ENCODE assay signal across 15 cellular contexts in the genomic region with DNA sequence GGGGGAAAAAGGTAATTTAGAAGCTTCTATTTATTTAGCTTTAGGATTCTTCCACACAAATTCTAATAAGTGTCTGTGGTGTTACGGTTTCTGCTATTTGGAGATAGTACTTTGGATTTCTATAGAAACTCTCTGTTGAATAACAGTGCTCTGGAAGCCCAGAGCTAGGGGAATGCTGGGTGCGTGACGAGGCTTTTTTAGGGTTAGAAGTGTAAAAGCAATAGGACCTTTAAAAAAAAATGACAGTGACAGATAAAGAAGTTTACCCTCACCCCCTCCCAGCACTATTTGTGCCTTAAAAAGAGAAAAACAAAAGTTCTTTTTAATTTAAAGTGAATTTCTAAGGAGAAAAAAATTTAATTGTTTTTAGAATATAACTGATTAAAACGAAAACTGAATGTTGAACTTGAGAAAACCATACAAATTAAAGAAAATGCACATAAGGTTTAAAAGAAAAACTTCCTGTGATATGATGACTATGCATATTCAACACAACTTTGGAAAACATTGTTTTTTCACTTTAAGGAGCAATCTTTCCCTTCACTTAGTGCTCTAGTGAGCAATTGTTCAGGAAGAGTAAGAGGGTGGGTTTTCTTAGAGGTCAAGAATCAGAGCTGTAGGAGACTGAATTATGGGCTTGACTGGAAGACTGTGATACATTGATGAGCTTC.
DNase-seq lines count a peak whose midpoint lies in the region; ATAC-seq, FAIRE-seq and TF ChIP-seq lines count a peak whose summit lies in the region.
"Had no signal": no experiment of that assay in that cellular context is flagged by ENCODE, and none has a peak within 500 bp of the region (broad histone marks: within the 10 kb centered on the region; RNA-seq: fewer than 3 reads in every experiment).

No MANE protein-coding gene starts in this region.

- H2AFZ ChIP-seq in SK-N-SH (ENCODE audit: low read depth) (0 out of 2 replicates have a peak overlapping the region, but pooled peaks have one; percentile 52), DND-41 (ENCODE audit: low read depth, low read length) (no peak overlapping the region), keratinocyte (ENCODE audit: control insufficient read depth, low read length) (peak overlapping the region; percentile 62)

- no peaks in the 10 kb centered on the region for H3K9me2 ChIP-seq in SK-N-SH

- ATAC-seq in SK-N-SH treated with all-trans-retinoic acid at 6 μM for 48 hours (no peak), DND-41 (ENCODE audit: insufficient read depth, low read depth) (no peak)

- no peak overlapping the region for H3K4me3 ChIP-seq in SK-N-SH (ENCODE audit: low read depth in 2 of 2, low read length in 1 of 2)
- H3K4me3 ChIP-seq in DND-41 (ENCODE audit: low read depth in 1 of 2, low read length in 2 of 2) = no peak overlapping the region
- H3K4me3 ChIP-seq in keratinocyte (ENCODE audit: control insufficient read depth in 2 of 3, extremely low read depth in 1 of 3, insufficient read depth in 2 of 3, low read depth in 1 of 3, low read length in 3 of 3) = no peak overlapping the region
- H3K4me3 ChIP-seq: dorsolateral prefrontal cortex, SJSA1 had no signal

- TF ChIP-seq CTCF in SK-N-SH (IDR thresholded peaks at IDR 0.05) (no peak), DND-41 (IDR thresholded peaks at IDR 0.05; ENCODE audit: borderline replicate concordance, extremely low read depth, low read length, poor library complexity, severe bottlenecking) (no peak), VCaP (conservative IDR thresholded peaks at IDR 0.05) (no peak), keratinocyte (optimal IDR thresholded peaks at IDR 0.05 in 1 of 3, IDR thresholded peaks at IDR 0.05 in 1 of 3, conservative IDR thresholded peaks at IDR 0.05 in 1 of 3; ENCODE audit: extremely low read depth in 1 of 3, insufficient read depth in 2 of 3, low read length in 3 of 3) (no peak)

- no peaks in the 10 kb centered on the region for H3F3A ChIP-seq in SK-N-SH (replicated peaks; ENCODE audit: insufficient read depth)

- dilution Hi-C loops in keratinocyte (cut with MboI; ENCODE audit: extremely low pct_ligation_motif_present, low sequenced_read_pairs) = no loop called here

- H4K20me1 ChIP-seq in SK-N-SH (ENCODE audit: insufficient read depth) (no peaks in the 10 kb centered on the region), DND-41 (ENCODE audit: insufficient read depth, low read length) (no peaks in the 10 kb centered on the region), keratinocyte (ENCODE audit: control insufficient read depth, extremely low read depth, insufficient read depth, low read length) (no peaks in the 10 kb centered on the region)

- H3K36me3 ChIP-seq in SK-N-SH (replicated peaks in 1 of 2; ENCODE audit: control insufficient read depth in 1 of 2, insufficient read depth in 2 of 2, low read length in 1 of 2) (no peaks in the 10 kb centered on the region), DND-41 (ENCODE audit: insufficient read depth, low read length) (peaks cover 15% of the 10 kb centered on the region), keratinocyte (ENCODE audit: control insufficient read depth in 2 of 2, extremely low read depth in 1 of 2, insufficient read depth in 2 of 2, low read length in 2 of 2) (no peaks in the 10 kb centered on the region)
- H3K36me3 ChIP-seq: SJSA1 had no signal

- H3K9me3 ChIP-seq in SK-N-SH (no peaks in the 10 kb centered on the region), DND-41 (ENCODE audit: insufficient read depth, low read length, severe bottlenecking) (no peaks in the 10 kb centered on the region), keratinocyte (ENCODE audit: control insufficient read depth, low read depth, low read length) (no peaks in the 10 kb centered on the region)
- H3K9me3 ChIP-seq: SJSA1 had no signal

- DNase-seq in SK-N-SH (no peak), DND-41 (no peak), keratinocyte (ENCODE audit: low read depth, low spot score) (no peak), HCEC 1CT (no peak), NCI-H1436 treated with DMSO at 0.1 percent for 48 hours (lab: John Stamatoyannopoulos, UW) (no peak), NCI-H524 (lab: John Stamatoyannopoulos, UW) (no peak)
- DNase-seq: dorsolateral prefrontal cortex, NCI-H1417 treated with DMSO at 0.1 percent for 48 hours, NCI-H226, posterior cingulate gyrus had no signal

- no peak for TF ChIP-seq RAD21 in SK-N-SH (IDR thresholded peaks at IDR 0.05; ENCODE audit: low read length)

- H3K4me2 ChIP-seq in SK-N-SH (no peak overlapping the region), DND-41 (ENCODE audit: insufficient read depth, low read length) (no peak overlapping the region), keratinocyte (ENCODE audit: control insufficient read depth, extremely low read depth, insufficient read depth, low read depth, low read length) (peak overlapping the region; percentile 67)

- H3K79me2 ChIP-seq in SK-N-SH (ENCODE audit: insufficient read depth) = no peaks in the 10 kb centered on the region
- peaks cover 30% of the 10 kb centered on the region for H3K79me2 ChIP-seq in DND-41 (ENCODE audit: insufficient read depth, low read length)
- H3K79me2 ChIP-seq in keratinocyte (ENCODE audit: control insufficient read depth, insufficient read depth, low read length) = no peaks in the 10 kb centered on the region

- POLR2A ChIA-PET in SK-N-SH (lab: Yijun Ruan, JAX) = no interaction called here

- H3K9ac ChIP-seq in SK-N-SH = no peak overlapping the region
- no peak overlapping the region for H3K9ac ChIP-seq in DND-41 (ENCODE audit: low read depth, low read length)
- no peak overlapping the region for H3K9ac ChIP-seq in keratinocyte (ENCODE audit: control insufficient read depth, extremely low read depth, insufficient read depth, low read length)

- no peaks in the 10 kb centered on the region for H3K9me1 ChIP-seq in keratinocyte (ENCODE audit: control insufficient read depth, extremely low read depth, insufficient read depth, low read length)

- CTCF ChIA-PET in SK-N-SH (lab: Yijun Ruan, JAX) = interaction anchor here (0.7 to 2.4 kb wide), 5 partner anchors 7 to 171 kb away, joined by 3 to 10 read pairs (median 6); no protein-coding TSS in a partner anchor

- H3K27me3 ChIP-seq in SK-N-SH (ENCODE audit: insufficient read depth) (no peaks in the 10 kb centered on the region), DND-41 (ENCODE audit: insufficient read depth, low read length, poor library complexity) (no peaks in the 10 kb centered on the region), keratinocyte (ENCODE audit: control insufficient read depth, extremely low read depth, insufficient read depth, low read length) (no peaks in the 10 kb centered on the region)
- H3K27me3 ChIP-seq: SJSA1 had no signal

- H3K27ac ChIP-seq in SK-N-SH (ENCODE audit: low read depth in 2 of 2, low read length in 1 of 2) (no peak overlapping the region), DND-41 (ENCODE audit: low read length) (peak overlapping the region; percentile 18; the same call in 1 of the 2 replicates), VCaP (peak overlapping the region; percentile 54), keratinocyte (ENCODE audit: control insufficient read depth, insufficient read depth, low read length) (peak overlapping the region; percentile 47)
- H3K27ac ChIP-seq: 22Rv1, dorsolateral prefrontal cortex, SJSA1 had no signal

- 85% methylated on average over 4 of the region's 4 CpGs for WGBS in SK-N-SH (ENCODE audit: low lambda C conversion rate)

- no peak for FAIRE-seq in keratinocyte (lab: Jason Lieb, UNC)
- FAIRE-seq: H54 had no signal

- TF ChIP-seq EP300 in SK-N-SH (IDR thresholded peaks at IDR 0.05; ENCODE audit: borderline replicate concordance in 1 of 2, low read depth in 1 of 2, low read length in 1 of 2) = no peak

- H3K4me1 ChIP-seq in SK-N-SH (ENCODE audit: control insufficient read depth in 1 of 2, insufficient read depth in 2 of 2, low read depth in 1 of 2, low read length in 1 of 2) (peaks cover 0 to 14% of the 10 kb centered on the region in 2 experiments; a peak in 1 of 4 replicates), DND-41 (ENCODE audit: insufficient read depth, low read length) (peaks cover 26% of the 10 kb centered on the region), keratinocyte (ENCODE audit: control insufficient read depth, extremely low read depth, insufficient read depth, low read length) (peaks cover 26% of the 10 kb centered on the region)
- H3K4me1 ChIP-seq: SJSA1 had no signal

TF ChIP-seq in SK-N-SH, 30 proteins besides CTCF, POLR2A, EP300 and RAD21 (continues in another document):
- TF ChIP-seq, protein P1, sequence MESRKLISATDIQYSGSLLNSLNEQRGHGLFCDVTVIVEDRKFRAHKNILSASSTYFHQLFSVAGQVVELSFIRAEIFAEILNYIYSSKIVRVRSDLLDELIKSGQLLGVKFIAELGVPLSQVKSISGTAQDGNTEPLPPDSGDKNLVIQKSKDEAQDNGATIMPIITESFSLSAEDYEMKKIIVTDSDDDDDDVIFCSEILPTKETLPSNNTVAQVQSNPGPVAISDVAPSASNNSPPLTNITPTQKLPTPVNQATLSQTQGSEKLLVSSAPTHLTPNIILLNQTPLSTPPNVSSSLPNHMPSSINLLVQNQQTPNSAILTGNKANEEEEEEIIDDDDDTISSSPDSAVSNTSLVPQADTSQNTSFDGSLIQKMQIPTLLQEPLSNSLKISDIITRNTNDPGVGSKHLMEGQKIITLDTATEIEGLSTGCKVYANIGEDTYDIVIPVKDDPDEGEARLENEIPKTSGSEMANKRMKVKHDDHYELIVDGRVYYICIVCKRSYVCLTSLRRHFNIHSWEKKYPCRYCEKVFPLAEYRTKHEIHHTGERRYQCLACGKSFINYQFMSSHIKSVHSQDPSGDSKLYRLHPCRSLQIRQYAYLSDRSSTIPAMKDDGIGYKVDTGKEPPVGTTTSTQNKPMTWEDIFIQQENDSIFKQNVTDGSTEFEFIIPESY (IDR thresholded peaks at IDR 0.05; ENCODE audit: borderline replicate concordance, low read depth) = no peak
- TF ChIP-seq YY1 (IDR thresholded peaks at IDR 0.05; ENCODE audit: low read depth) = no peak

TF ChIP-seq in SK-N-SH treated with all-trans-retinoic acid at 6 μM for 48 hours, 23 proteins besides CTCF, POLR2A, EP300 and RAD21 (continues in another document):
- TF ChIP-seq ZC3H10 (CRISPR knock-in tag; IDR thresholded peaks at IDR 0.05) = no peak
- TF ChIP-seq OSR1 (CRISPR knock-in tag; IDR thresholded peaks at IDR 0.05) = no peak
- TF ChIP-seq GLIS3 (CRISPR knock-in tag; IDR thresholded peaks at IDR 0.05) = no peak
- no peak for TF ChIP-seq TCF4 (CRISPR knock-in tag; IDR thresholded peaks at IDR 0.05; ENCODE audit: borderline replicate concordance)
- TF ChIP-seq ZNF70 (CRISPR knock-in tag; IDR thresholded peaks at IDR 0.05) = no peak
- TF ChIP-seq ZFP3 (CRISPR knock-in tag; IDR thresholded peaks at IDR 0.05) = no peak
- TF ChIP-seq RARB (CRISPR knock-in tag; IDR thresholded peaks at IDR 0.05) = no peak
- no peak for TF ChIP-seq ZNF8 (CRISPR knock-in tag; IDR thresholded peaks at IDR 0.05)

Comparison
In these comparisons a context has a peak if more than half of its experiments do, and no peak if none do; other contexts are left out.
1. H3K27ac ChIP-seq: peak in DND-41 (single experiment), VCaP (single experiment) and keratinocyte (single experiment); none in SK-N-SH (0 of 2).